17 cellular contexts compared by ENCODE assay signal in genomic region chr3:195587824-195588223, GRCh38. TPM values are rescaled to one million over a fixed set of nuclear protein-coding genes. Genes with fewer than 3 reads are reported as not detected.
"Had no signal": no experiment of that assay in that cellular context is flagged by ENCODE, and none has a peak within 500 bp of the region (broad histone marks: within the 10 kb centered on the region; RNA-seq: fewer than 3 reads in every experiment).

No MANE protein-coding gene starts in this region.

- H3K36me3 Mint-ChIP-seq: activated naive CD4-positive, alpha-beta T cell treated with anti-CD3 and anti-CD28 coated beads, Interleukin-2, amount 50 U/mL, for 24 hours; immature natural killer cell; natural killer cell; T-cell had no signal

- H3K4me1 Mint-ChIP-seq: natural killer cell had no signal

- H3K4me1 ChIP-seq: SJSA1 had no signal

- H3K27me3 ChIP-seq: esophagus muscularis mucosa, suprapubic skin, upper lobe of left lung had no signal

- H3K4me3 Mint-ChIP-seq: activated naive CD4-positive, alpha-beta T cell treated with anti-CD3 and anti-CD28 coated beads, Interleukin-2, amount 50 U/mL, for 24 hours; immature natural killer cell; natural killer cell; T-cell had no signal

- H3K36me3 ChIP-seq: esophagus muscularis mucosa, lower lobe of right lung, SJSA1, suprapubic skin, upper lobe of left lung, WERI-Rb-1 had no signal

- DNase-seq: activated CD4-positive, alpha-beta T cell treated with anti-CD3 and anti-CD28 coated beads for 4 hours; anterior cingulate cortex; immature natural killer cell; left cardiac atrium; lower lobe of right lung; mucosa of descending colon; natural killer cell; right cardiac atrium; small intestine; stimulated activated naive CD4-positive, alpha-beta T cell; T-cell; upper lobe of left lung; WERI-Rb-1 had no signal

- ATAC-seq: left cardiac atrium, mucosa of descending colon, natural killer cell, right cardiac atrium had no signal

- H3K27ac ChIP-seq: esophagus muscularis mucosa, lower lobe of right lung, SJSA1, suprapubic skin, upper lobe of left lung, WERI-Rb-1 had no signal

- H3K27ac Mint-ChIP-seq: activated naive CD4-positive, alpha-beta T cell treated with anti-CD3 and anti-CD28 coated beads, Interleukin-2, amount 50 U/mL, for 24 hours; immature natural killer cell; natural killer cell; T-cell had no signal

- H3K27me3 Mint-ChIP-seq: T-cell had no signal

- H3K9me3 Mint-ChIP-seq: activated naive CD4-positive, alpha-beta T cell treated with anti-CD3 and anti-CD28 coated beads, Interleukin-2, amount 50 U/mL, for 24 hours; immature natural killer cell; natural killer cell; T-cell had no signal

- FAIRE-seq: small intestine had no signal

- H3K9me3 ChIP-seq: lower lobe of right lung, mucosa of descending colon, SJSA1, suprapubic skin, upper lobe of left lung had no signal

- H3K4me3 ChIP-seq: esophagus muscularis mucosa, lower lobe of right lung, mucosa of descending colon, SJSA1, suprapubic skin, upper lobe of left lung had no signal

RNA-seq across cellular contexts. Expression of gene APOD, which starts 4.1 kb away (rescaled TPM):
- total RNA-seq: natural killer cell, SJSA1 had no signal
- polyA plus RNA-seq: immature natural killer cell had no signal
